Comparison of ENCODE assay signal across 8 cellular contexts in genomic region chr1:233281711-233282581, GRCh38. TPM values are rescaled to one million over a fixed set of nuclear protein-coding genes. Genes with fewer than 3 reads are reported as not detected.
DNase-seq lines count a peak whose midpoint lies in the region; ATAC-seq and TF ChIP-seq lines count a peak whose summit lies in the region.

No MANE protein-coding gene starts in this region.

- H3K27me3 Mint-ChIP-seq in osteocyte (ENCODE audit: unreplicated experiment): no peaks in the 10 kb centered on the region
- no peaks in the 10 kb centered on the region for H3K27me3 Mint-ChIP-seq in progenitor cell of endocrine pancreas

- no peak for TF ChIP-seq POLR2A in vagina (IDR thresholded peaks at IDR 0.05)

- no peak for TF ChIP-seq CTCF in osteocyte (IDR thresholded peaks at IDR 0.05)
- TF ChIP-seq CTCF in progenitor cell of endocrine pancreas (IDR thresholded peaks at IDR 0.05; ENCODE audit: unreplicated experiment): no peak
- no peak for TF ChIP-seq CTCF in vagina (IDR thresholded peaks at IDR 0.05)

- ATAC-seq in HG03135 (IDR thresholded peaks at IDR 0.05; ENCODE audit: unreplicated experiment): peak; percentile 87

- H3K27me3 ChIP-seq in vagina (no peaks in the 10 kb centered on the region), MG63 (no peaks in the 10 kb centered on the region)

- H3K4me3 ChIP-seq in vagina (no peak overlapping the region), MG63 (no peak overlapping the region)

- H3K27ac ChIP-seq in vagina: no peak overlapping the region

- H3K4me3 Mint-ChIP-seq in osteocyte (ENCODE audit: unreplicated experiment) (no peak overlapping the region), progenitor cell of endocrine pancreas (ENCODE audit: low read depth) (no peak overlapping the region)

- no peaks in the 10 kb centered on the region for H3K4me1 ChIP-seq in vagina

- H3K9me3 ChIP-seq in vagina (no peaks in the 10 kb centered on the region), MG63 (no peaks in the 10 kb centered on the region)

- H3K36me3 Mint-ChIP-seq in osteocyte (ENCODE audit: unreplicated experiment) (peaks cover 2% of the 10 kb centered on the region), progenitor cell of endocrine pancreas (ENCODE audit: insufficient read depth) (no peaks in the 10 kb centered on the region)

- intact Hi-C loops in vagina (cut with DNase I): no loop called here

- peak overlapping the region; percentile 39 for H3K27ac Mint-ChIP-seq in osteocyte (ENCODE audit: unreplicated experiment)
- H3K27ac Mint-ChIP-seq in progenitor cell of endocrine pancreas: no peak overlapping the region

- no peaks in the 10 kb centered on the region for H3K36me3 ChIP-seq in vagina
- H3K36me3 ChIP-seq in MG63: no peaks in the 10 kb centered on the region

- H3K9me3 Mint-ChIP-seq in osteocyte (ENCODE audit: unreplicated experiment) (peaks cover 4% of the 10 kb centered on the region), progenitor cell of endocrine pancreas (ENCODE audit: low read depth) (peaks cover 3% of the 10 kb centered on the region)

- H3K4me1 Mint-ChIP-seq in osteocyte (ENCODE audit: unreplicated experiment) (peaks cover 9% of the 10 kb centered on the region), progenitor cell of endocrine pancreas (ENCODE audit: low read depth) (no peaks in the 10 kb centered on the region)

- DNase-seq in Ammon's horn (ENCODE audit: low spot score) (peak; percentile 58), GM19238 (ENCODE audit: insufficient read length, low spot score) (peak; percentile 37), osteocyte (ENCODE audit: extremely low spot score, unreplicated experiment) (no peak), progenitor cell of endocrine pancreas (ENCODE audit: low spot score, unreplicated experiment) (no peak), vagina (ENCODE audit: extremely low spot score in 2 of 2) (no peak), MG63 (no peak)
- peak; percentile 21 to 31 for DNase-seq in activated CD4-positive, alpha-beta T cell treated with anti-CD3 and anti-CD28 coated beads, Interleukin-2, amount 50 U/mL, for 48 hours

RNA-seq across cellular contexts. Expression of gene PCNX2, which starts 13.6 kb away (rescaled TPM):
- total RNA-seq in osteocyte: 17.2 and 20.4 TPM in 2 replicates
- 33.6 and 37.0 TPM in 2 replicates for total RNA-seq in progenitor cell of endocrine pancreas
- 29.2 TPM for total RNA-seq in vagina
- 1.8 TPM in 2 replicates for total RNA-seq in MG63 (2014; rRNA removed; shearing (Covaris generic); ENCODE audit: low replicate concordance)

RNA-seq across cellular contexts. Expression of gene MAP3K21, which starts 45.6 kb away (rescaled TPM):
- 0.11 TPM in 1 of 2 replicates, not detected in the other for total RNA-seq in osteocyte
- 13.1 and 13.9 TPM in 2 replicates for total RNA-seq in progenitor cell of endocrine pancreas
- total RNA-seq in vagina: 6.9 TPM
- 0.89 and 1.5 TPM in 2 replicates for total RNA-seq in MG63 (2014; rRNA removed; shearing (Covaris generic); ENCODE audit: low replicate concordance)

Comparison
In these comparisons a context has a peak if more than half of its experiments do, and no peak if none do; other contexts are left out.
1. DNase-seq: peak in Ammon's horn (single experiment), GM19238 (single experiment) and activated CD4-positive, alpha-beta T cell treated with anti-CD3 and anti-CD28 coated beads, Interleukin-2, amount 50 U/mL, for 48 hours (2 of 2); none in osteocyte (single experiment), progenitor cell of endocrine pancreas (single experiment), vagina (0 of 2) and MG63 (single experiment).